In the genomic region with DNA sequence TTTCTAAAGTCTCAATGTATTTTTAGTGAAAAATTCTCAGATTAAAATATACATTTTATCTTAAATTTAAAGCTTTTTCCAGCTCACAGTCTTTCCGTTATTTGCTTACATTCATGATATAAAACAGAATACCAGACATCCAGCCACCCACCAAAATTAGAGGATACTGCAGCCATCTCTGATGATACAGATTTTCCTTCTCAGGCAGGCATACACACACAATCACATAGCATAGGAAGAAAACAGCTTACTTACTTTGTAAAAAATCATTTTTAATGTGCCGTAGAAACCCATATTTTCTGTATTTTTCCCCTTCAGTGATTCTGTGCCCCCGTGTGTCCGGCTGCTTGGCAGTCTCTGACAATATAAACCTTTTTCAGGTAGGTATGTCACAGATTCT, we compare ENCODE assay signal across 8 cellular contexts.
DNase-seq lines count a peak whose midpoint lies in the region; ATAC-seq and TF ChIP-seq lines count a peak whose summit lies in the region.

No MANE protein-coding gene starts in this region.

- H3K9me3 ChIP-seq in esophagus squamous epithelium = no peaks in the 10 kb centered on the region

- H3K27me3 ChIP-seq in esophagus squamous epithelium = no peaks in the 10 kb centered on the region
- H3K27me3 ChIP-seq in rectal smooth muscle tissue (ENCODE audit: control insufficient read depth, insufficient read depth, low read length) = no peaks in the 10 kb centered on the region

- ATAC-seq in GM18868 (IDR thresholded peaks at IDR 0.05; ENCODE audit: unreplicated experiment) = peak; percentile 23

- intact Hi-C loops in esophagus squamous epithelium (cut with DNase I) = no loop called here

- 14 to 29% methylated on average over 4 of the region's 4 CpGs for WGBS in esophagus squamous epithelium, 2 donors

- H3K27ac ChIP-seq in esophagus squamous epithelium = peak overlapping the region; percentile 74 to 91 (median 78)
- peak overlapping the region; percentile 4 for H3K27ac ChIP-seq in rectal smooth muscle tissue (ENCODE audit: low read depth, low read length)

- H3K36me3 ChIP-seq in esophagus squamous epithelium (no peaks in the 10 kb centered on the region), rectal smooth muscle tissue (ENCODE audit: control insufficient read depth, insufficient read depth, low read length) (no peaks in the 10 kb centered on the region)

- DNase-seq in LNCaP clone FGC (ENCODE audit: low read depth) (no peak), esophagus squamous epithelium (lab: John Stamatoyannopoulos, UW) (no peak), SHP77 treated with DMSO at 0.1 percent for 48 hours (lab: John Stamatoyannopoulos, UW) (no peak), 8988T (no peak), G401 (ENCODE audit: low spot score) (no peak)
- DNase-seq in activated CD4-positive, alpha-beta T cell treated with anti-CD3 and anti-CD28 coated beads for 4 hours = no peak

- no peak for TF ChIP-seq POLR2A in esophagus squamous epithelium (IDR thresholded peaks at IDR 0.05)

- H3K9ac ChIP-seq in rectal smooth muscle tissue (ENCODE audit: low read length) = no peak overlapping the region

- peaks cover 0 to 58% (median 5%) of the 10 kb centered on the region in 3 donors for H3K4me1 ChIP-seq in esophagus squamous epithelium
- H3K4me1 ChIP-seq in rectal smooth muscle tissue (ENCODE audit: control insufficient read depth, insufficient read depth, low read length) = no peaks in the 10 kb centered on the region

- H3K4me3 ChIP-seq in LNCaP clone FGC (ENCODE audit: low read depth, low read length) (peak overlapping the region; percentile 54), esophagus squamous epithelium (peak overlapping the region; percentile 37 to 66 (median 49)), rectal smooth muscle tissue (ENCODE audit: low read length) (peak overlapping the region; percentile 14)

- in situ Hi-C loops in G401 (cut with HindIII; ENCODE audit: low sequenced_read_pairs) = no loop called here

- TF ChIP-seq CTCF in LNCaP clone FGC (IDR thresholded peaks at IDR 0.05; ENCODE audit: control insufficient read depth, extremely low read depth, insufficient read depth) (no peak), esophagus squamous epithelium (IDR thresholded peaks at IDR 0.05) (no peak)
